23 cellular contexts compared by ENCODE assay signal in genomic region chr5:138615461-138615860, GRCh38.
"Had no signal": no experiment of that assay in that cellular context is flagged by ENCODE, and none has a peak within 500 bp of the region (broad histone marks: within the 10 kb centered on the region; RNA-seq: fewer than 3 reads in every experiment).

No MANE protein-coding gene starts in this region.

- H3K27ac ChIP-seq: HL-60, KMS-11, SJSA1, SK-N-MC had no signal

- ATAC-seq: K562 had no signal

- H3K36me3 Mint-ChIP-seq: IgD-negative memory B cell had no signal

- H3K4me2 ChIP-seq: KMS-11 had no signal

- H3K9me3 ChIP-seq: SJSA1 had no signal

- H3K4me3 Mint-ChIP-seq: IgD-negative memory B cell had no signal

- H3K36me3 ChIP-seq: SJSA1 had no signal

- DNase-seq: Kasumi-1, MM.1S, NCI-H1092 treated with DMSO at 0.1 percent for 48 hours, NCI-H1436, NCI-H1694, NCI-H187 treated with DMSO at 0.1 percent for 48 hours, NCI-H2029 treated with DMSO at 0.1 percent for 48 hours, NCI-H2107, NCI-H2227 treated with DMSO at 0.1 percent for 48 hours, NCI-H446, NCI-H510A, NCI-H524 treated with DMSO at 0.1 percent for 48 hours, NCI-H69, NCI-H774, Right ventricle myocardium superior, RPMI8226, SIG-M5 had no signal

- H3K4me3 ChIP-seq: K562, SJSA1, SK-N-MC had no signal

- H3K27ac Mint-ChIP-seq: IgD-negative memory B cell had no signal

- H3K27me3 ChIP-seq: SJSA1 had no signal

- H3K9me3 Mint-ChIP-seq: IgD-negative memory B cell had no signal

- H3K4me1 ChIP-seq: SJSA1 had no signal
